ENCODE assay signal across 3 cellular contexts in genomic region chr6:42505377-42505702, GRCh38.
TF ChIP-seq lines count a peak whose summit lies in the region.

No MANE protein-coding gene starts in this region.

TF ChIP-seq in SK-N-SH, 30 proteins besides CTCF, POLR2A, EP300 and RAD21:
- TF ChIP-seq EZH2phosphoT487 (IDR thresholded peaks at IDR 0.05; ENCODE audit: borderline replicate concordance, low read depth), result no peak
- TF ChIP-seq YY1 (IDR thresholded peaks at IDR 0.05; ENCODE audit: low read depth), result no peak
- TF ChIP-seq, protein P1, sequence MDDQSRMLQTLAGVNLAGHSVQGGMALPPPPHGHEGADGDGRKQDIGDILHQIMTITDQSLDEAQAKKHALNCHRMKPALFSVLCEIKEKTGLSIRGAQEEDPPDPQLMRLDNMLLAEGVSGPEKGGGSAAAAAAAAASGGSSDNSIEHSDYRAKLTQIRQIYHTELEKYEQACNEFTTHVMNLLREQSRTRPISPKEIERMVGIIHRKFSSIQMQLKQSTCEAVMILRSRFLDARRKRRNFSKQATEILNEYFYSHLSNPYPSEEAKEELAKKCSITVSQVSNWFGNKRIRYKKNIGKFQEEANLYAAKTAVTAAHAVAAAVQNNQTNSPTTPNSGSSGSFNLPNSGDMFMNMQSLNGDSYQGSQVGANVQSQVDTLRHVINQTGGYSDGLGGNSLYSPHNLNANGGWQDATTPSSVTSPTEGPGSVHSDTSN (IDR thresholded peaks at IDR 0.05), result 0 out of 2 replicates have a peak, but pooled peaks have one; percentile 7
- no peak for TF ChIP-seq IRF3 (IDR thresholded peaks at IDR 0.05; ENCODE audit: low read depth, low read length)
- TF ChIP-seq POLR2AphosphoS5 (IDR thresholded peaks at IDR 0.05; ENCODE audit: low read depth, low read length), result no peak
- TF ChIP-seq USF1 (IDR thresholded peaks at IDR 0.05; ENCODE audit: borderline replicate concordance, low read depth), result no peak
- peak; percentile 43; the same call in 1 of the 2 replicates for TF ChIP-seq FOSL2 (IDR thresholded peaks at IDR 0.05; ENCODE audit: borderline replicate concordance, low read depth)
- no peak for TF ChIP-seq GATA2 (CRISPR knock-in tag; IDR thresholded peaks at IDR 0.05)

TF ChIP-seq in SK-N-SH treated with all-trans-retinoic acid at 6 μM for 48 hours, 23 proteins besides CTCF, POLR2A, EP300 and RAD21:
- no peak for TF ChIP-seq CSDC2 (CRISPR knock-in tag; IDR thresholded peaks at IDR 0.05)
- no peak for TF ChIP-seq PATZ1 (CRISPR knock-in tag; IDR thresholded peaks at IDR 0.05; ENCODE audit: borderline replicate concordance)
- no peak for TF ChIP-seq OSR1 (CRISPR knock-in tag; IDR thresholded peaks at IDR 0.05)
- TF ChIP-seq ARNTL (CRISPR knock-in tag; IDR thresholded peaks at IDR 0.05; ENCODE audit: borderline replicate concordance, low read depth), result no peak
- no peak for TF ChIP-seq SNAI2 (CRISPR knock-in tag; IDR thresholded peaks at IDR 0.05)
- no peak for TF ChIP-seq CSRNP3 (CRISPR knock-in tag; IDR thresholded peaks at IDR 0.05)
- TF ChIP-seq PPARA (CRISPR knock-in tag; IDR thresholded peaks at IDR 0.05; ENCODE audit: borderline replicate concordance), result no peak

TF ChIP-seq in K562, 482 proteins besides CTCF, POLR2A, EP300 and RAD21:
- TF ChIP-seq, protein P2, sequence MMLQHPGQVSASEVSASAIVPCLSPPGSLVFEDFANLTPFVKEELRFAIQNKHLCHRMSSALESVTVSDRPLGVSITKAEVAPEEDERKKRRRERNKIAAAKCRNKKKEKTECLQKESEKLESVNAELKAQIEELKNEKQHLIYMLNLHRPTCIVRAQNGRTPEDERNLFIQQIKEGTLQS (IDR thresholded peaks at IDR 0.05), result peak; percentile 86
- TF ChIP-seq, protein P2 (CRISPR knock-in tag; conservative IDR thresholded peaks at IDR 0.05), result no peak
- TF ChIP-seq BRD9 (IDR thresholded peaks at IDR 0.05; ENCODE audit: low read depth, partially characterized antibody) (no peak), MYBL2 (IDR thresholded peaks at IDR 0.05; ENCODE audit: low read depth) (peak; percentile 44; the same call in 1 of the 2 replicates), MYBL2 (CRISPR knock-in tag; IDR thresholded peaks at IDR 0.05; ENCODE audit: borderline replicate concordance) (no peak), MCM3 (IDR thresholded peaks at IDR 0.05) (no peak), POLR2H (tag; IDR thresholded peaks at IDR 0.05; ENCODE audit: low read depth) (0 out of 2 replicates have a peak, but pooled peaks have one; percentile 6), MAFG (tag; conservative IDR thresholded peaks at IDR 0.05) (no peak), FOSL1 (tag; conservative IDR thresholded peaks at IDR 0.05) (peak; percentile 63), ZNF232 (CRISPR knock-in tag; IDR thresholded peaks at IDR 0.05) (no peak), TEAD4 (IDR thresholded peaks at IDR 0.05; ENCODE audit: low read length) (no peak), TEAD4 (CRISPR knock-in tag; IDR thresholded peaks at IDR 0.05; ENCODE audit: borderline replicate concordance) (no peak), DPF2 (IDR thresholded peaks at IDR 0.05) (0 out of 2 replicates have a peak, but pooled peaks have one; percentile 15), ATF1 (CRISPR knock-in tag; IDR thresholded peaks at IDR 0.05) (no peak), ATF1 (tag; IDR thresholded peaks at IDR 0.05) (0 out of 2 replicates have a peak, but pooled peaks have one; percentile 3), RBFOX2 (IDR thresholded peaks at IDR 0.05; ENCODE audit: low read depth, low read length) (no peak), NR2C2 (CRISPR knock-in tag; IDR thresholded peaks at IDR 0.05) (no peak), NR2C2 (tag; IDR thresholded peaks at IDR 0.05) (0 out of 2 replicates have a peak, but pooled peaks have one; percentile 50), JUND (IDR thresholded peaks at IDR 0.05; ENCODE audit: borderline replicate concordance, low read depth, low read length) (peak; percentile 3; the same call in 1 of the 2 replicates), JUND (tag; IDR thresholded peaks at IDR 0.05; ENCODE audit: borderline replicate concordance, low read depth, low read length) (no peak), ADNP (tag; IDR thresholded peaks at IDR 0.05) (no peak), CCNT2 (IDR thresholded peaks at IDR 0.05; ENCODE audit: borderline replicate concordance, extremely low read depth, insufficient read length, low read depth, low read length) (no peak), HDAC8 (tag; IDR thresholded peaks at IDR 0.05) (no peak)
- TF ChIP-seq, protein P3, sequence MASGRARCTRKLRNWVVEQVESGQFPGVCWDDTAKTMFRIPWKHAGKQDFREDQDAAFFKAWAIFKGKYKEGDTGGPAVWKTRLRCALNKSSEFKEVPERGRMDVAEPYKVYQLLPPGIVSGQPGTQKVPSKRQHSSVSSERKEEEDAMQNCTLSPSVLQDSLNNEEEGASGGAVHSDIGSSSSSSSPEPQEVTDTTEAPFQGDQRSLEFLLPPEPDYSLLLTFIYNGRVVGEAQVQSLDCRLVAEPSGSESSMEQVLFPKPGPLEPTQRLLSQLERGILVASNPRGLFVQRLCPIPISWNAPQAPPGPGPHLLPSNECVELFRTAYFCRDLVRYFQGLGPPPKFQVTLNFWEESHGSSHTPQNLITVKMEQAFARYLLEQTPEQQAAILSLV (tag; IDR thresholded peaks at IDR 0.05), result no peak
- TF ChIP-seq, protein P4, sequence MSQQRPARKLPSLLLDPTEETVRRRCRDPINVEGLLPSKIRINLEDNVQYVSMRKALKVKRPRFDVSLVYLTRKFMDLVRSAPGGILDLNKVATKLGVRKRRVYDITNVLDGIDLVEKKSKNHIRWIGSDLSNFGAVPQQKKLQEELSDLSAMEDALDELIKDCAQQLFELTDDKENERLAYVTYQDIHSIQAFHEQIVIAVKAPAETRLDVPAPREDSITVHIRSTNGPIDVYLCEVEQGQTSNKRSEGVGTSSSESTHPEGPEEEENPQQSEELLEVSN (IDR thresholded peaks at IDR 0.05; ENCODE audit: borderline replicate concordance in 1 of 2, extremely low read depth in 1 of 2, insufficient read depth in 1 of 2, insufficient read length in 1 of 2, low read depth in 1 of 2, low read length in 1 of 2, poor library complexity in 1 of 2, severe bottlenecking in 1 of 2), result no peak
TF ChIP-seq in K562: peak in this region for 8.
